8 cellular contexts compared by ENCODE assay signal in genomic region chr3:195271116-195271858, GRCh38. TPM values are rescaled to one million over a fixed set of nuclear protein-coding genes. Genes with fewer than 3 reads are reported as not detected.
DNase-seq lines count a peak whose midpoint lies in the region; TF ChIP-seq lines count a peak whose summit lies in the region.

A gene with protein sequence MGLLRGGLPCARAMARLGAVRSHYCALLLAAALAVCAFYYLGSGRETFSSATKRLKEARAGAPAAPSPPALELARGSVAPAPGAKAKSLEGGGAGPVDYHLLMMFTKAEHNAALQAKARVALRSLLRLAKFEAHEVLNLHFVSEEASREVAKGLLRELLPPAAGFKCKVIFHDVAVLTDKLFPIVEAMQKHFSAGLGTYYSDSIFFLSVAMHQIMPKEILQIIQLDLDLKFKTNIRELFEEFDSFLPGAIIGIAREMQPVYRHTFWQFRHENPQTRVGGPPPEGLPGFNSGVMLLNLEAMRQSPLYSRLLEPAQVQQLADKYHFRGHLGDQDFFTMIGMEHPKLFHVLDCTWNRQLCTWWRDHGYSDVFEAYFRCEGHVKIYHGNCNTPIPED (minus strand): TSS chr3:195271159. CDS start chr3:195271058, 101 bp downstream.

- peaks cover 11% of the 10 kb centered on the region for H3K4me1 ChIP-seq in neural progenitor cell
- peaks cover 28% of the 10 kb centered on the region for H3K4me1 ChIP-seq in stomach smooth muscle (ENCODE audit: control insufficient read depth, insufficient read depth, low read length)

- no peaks in the 10 kb centered on the region for H3K9me3 Mint-ChIP-seq in neural progenitor cell

- peak within 1 kb of the TSS; percentile 94 for H3K4me3 Mint-ChIP-seq in neural progenitor cell

- H3K27me3 ChIP-seq in MG63 = no peaks in the 10 kb centered on the region
- no peaks in the 10 kb centered on the region for H3K27me3 ChIP-seq in neural progenitor cell
- no peaks in the 10 kb centered on the region for H3K27me3 ChIP-seq in stomach smooth muscle (ENCODE audit: control insufficient read depth in 1 of 2, insufficient read depth in 2 of 2, low read length in 2 of 2)

- H4K20me1 ChIP-seq in neural progenitor cell (ENCODE audit: low read depth) = peaks cover 33% of the 10 kb centered on the region

- H3K36me3 ChIP-seq in MG63 (peaks cover 20% of the 10 kb centered on the region), neural progenitor cell (no peaks in the 10 kb centered on the region), stomach smooth muscle (ENCODE audit: control insufficient read depth in 2 of 2, insufficient read depth in 2 of 2, low read length in 2 of 2) (no peaks in the 10 kb centered on the region)

- DNase-seq in GDM1 (lab: John Stamatoyannopoulos, UW) = peak; percentile 92
- DNase-seq in HCEC 1CT = peak; percentile 87
- peak; percentile 95 for DNase-seq in MG63
- DNase-seq in activated gamma-delta T cell treated with Interleukin-2 at 50 U/mL for 16 hours = peak; percentile 89
- DNase-seq in foreskin fibroblast = peak; percentile 84 to 96
- DNase-seq in neural progenitor cell (ENCODE audit: low spot score) = peak; percentile 97

- H3K4me2 ChIP-seq in neural progenitor cell = peak within 1 kb of the TSS; percentile 76

- H3K9me3 ChIP-seq in MG63 (no peaks in the 10 kb centered on the region), neural progenitor cell (ENCODE audit: low read depth) (no peaks in the 10 kb centered on the region), stomach smooth muscle (ENCODE audit: control insufficient read depth in 2 of 2, low read length in 2 of 2) (no peaks in the 10 kb centered on the region)

- peaks cover 3% of the 10 kb centered on the region for H3K27me3 Mint-ChIP-seq in neural progenitor cell (ENCODE audit: insufficient read depth, low read depth)

- H3K79me2 ChIP-seq in neural progenitor cell (ENCODE audit: low read depth) = peaks cover 40% of the 10 kb centered on the region

- H3K4me3 ChIP-seq in MG63 (peak within 1 kb of the TSS; percentile 76), foreskin fibroblast (ENCODE audit: low read depth in 1 of 2, low read length in 2 of 2) (peak within 1 kb of the TSS; percentile 71 to 96), neural progenitor cell (peak within 1 kb of the TSS; percentile 77), stomach smooth muscle (ENCODE audit: low read length in 2 of 2) (peak within 1 kb of the TSS; percentile 80 to 86)

- H3K36me3 Mint-ChIP-seq in neural progenitor cell = peaks cover 4% of the 10 kb centered on the region

- peak within 1 kb of the TSS; percentile 74 for H2AFZ ChIP-seq in neural progenitor cell (replicated peaks)

- H3K27ac Mint-ChIP-seq in neural progenitor cell = peak within 1 kb of the TSS; percentile 61

- H3K27ac ChIP-seq in neural progenitor cell = peak within 1 kb of the TSS; percentile 71
- H3K27ac ChIP-seq in stomach smooth muscle (ENCODE audit: low read length) = peak within 1 kb of the TSS; percentile 64

- no peak within 1 kb of the TSS for H3K9ac ChIP-seq in neural progenitor cell
- H3K9ac ChIP-seq in stomach smooth muscle (ENCODE audit: low read length in 2 of 2) = peak within 1 kb of the TSS; percentile 61 to 68

- TF ChIP-seq POLR2A in Raji (IDR thresholded peaks at IDR 0.05; ENCODE audit: insufficient read depth, low read depth, low read length) = peak; percentile 23; the same call in 1 of the 2 replicates

- TF ChIP-seq CTCF in foreskin fibroblast (IDR thresholded peaks at IDR 0.05; ENCODE audit: low read depth, low read length) (peak; percentile 88), neural progenitor cell (IDR thresholded peaks at IDR 0.05) (peak; percentile 92)

- H3K4me1 Mint-ChIP-seq in neural progenitor cell = peaks cover 24% of the 10 kb centered on the region

- H3F3A ChIP-seq in neural progenitor cell (ENCODE audit: low read depth) = peaks cover 6% of the 10 kb centered on the region

RNA-seq across cellular contexts. Expression of the gene that starts here (rescaled TPM):
- total RNA-seq in MG63 (2014; rRNA removed; shearing (Covaris generic); ENCODE audit: low replicate concordance) = 23.0 and 43.7 TPM in 2 replicates
- total RNA-seq in neural progenitor cell (ENCODE audit: low replicate concordance) = 16.4 and 39.0 TPM in 2 replicates

Comparison
In these comparisons a context has a peak if more than half of its experiments do, and no peak if none do; other contexts are left out.
1. Peak in every context shown above with its lines: DNase-seq, H3K4me3 ChIP-seq and H3K27ac ChIP-seq.